ENCODE assay signal across 11 cellular contexts in genomic region chr12:59431266-59431665, GRCh38.
A peak's percentile ranks its signal among the peaks of the same experiment; 100 is the strongest.
DNase-seq lines count a peak whose midpoint lies in the region; ATAC-seq and TF ChIP-seq lines count a peak whose summit lies in the region.
"Had no signal": no experiment of that assay in that cellular context is flagged by ENCODE, and none has a peak within 500 bp of the region (broad histone marks: within the 10 kb centered on the region; RNA-seq: fewer than 3 reads in every experiment).

No MANE protein-coding gene starts in this region.

- DNase-seq in A673 (ENCODE audit: low spot score) (no peak), ELR (ENCODE audit: low read depth) (peak; percentile 28), RKO (ENCODE audit: low spot score) (peak; percentile 23), fibroblast of villous mesenchyme (ENCODE audit: low read depth) (no peak), glomerular visceral epithelial cell (ENCODE audit: extremely low spot score) (no peak)
- DNase-seq: activated T-cell treated with anti-CD3 and anti-CD28 coated beads, Interleukin-2, amount 50 U/mL, for 4 hours had no signal

- no peaks in the 10 kb centered on the region for H3K9me3 ChIP-seq in A673 (ENCODE audit: low read depth, low read length, poor library complexity, severe bottlenecking)

- no peak overlapping the region for H3K27ac ChIP-seq in A673 (ENCODE audit: low read depth, low read length, poor library complexity, severe bottlenecking)
- H3K27ac ChIP-seq: KMS-11 had no signal

- ATAC-seq in HG02623 (IDR thresholded peaks at IDR 0.05; ENCODE audit: unreplicated experiment) (no peak), HG02678 (IDR thresholded peaks at IDR 0.05; ENCODE audit: unreplicated experiment) (no peak), GM18502 (IDR thresholded peaks at IDR 0.05; ENCODE audit: poor library complexity, unreplicated experiment) (no peak)
- ATAC-seq: activated T-cell treated with anti-CD3 and anti-CD28 coated beads, Interleukin-2, amount 50 U/mL, for 4 hours; sciatic nerve had no signal

- H3K4me3 ChIP-seq in A673 (ENCODE audit: low read depth, low read length, poor library complexity, severe bottlenecking): no peak overlapping the region
- no peak overlapping the region for H3K4me3 ChIP-seq in fibroblast of villous mesenchyme (ENCODE audit: low read depth, low read length)

- no TSS peak for BruUV-seq in A673 (replicated peaks; lab: Mats Ljungman, UMichigan)

- peak; percentile 38; the same call in 1 of the 2 replicates for TF ChIP-seq CTCF in A673 (conservative IDR thresholded peaks at IDR 0.05; ENCODE audit: low read depth, low read length)
- peak; percentile 12 for TF ChIP-seq CTCF in fibroblast of villous mesenchyme (IDR thresholded peaks at IDR 0.05; ENCODE audit: insufficient read depth, low read depth, low read length)

- H3K36me3 ChIP-seq in A673 (ENCODE audit: insufficient read depth, low read length, poor library complexity, severe bottlenecking): no peaks in the 10 kb centered on the region

- CTCF ChIA-PET in A673 (lab: Charles Lee): no interaction called here

- H3K27me3 ChIP-seq in A673 (replicated peaks; ENCODE audit: insufficient read depth, low read depth, low read length, poor library complexity): no peaks in the 10 kb centered on the region

- intact Hi-C loops in A673 (cut with micrococcal nuclease; ENCODE audit: unreplicated experiment): no loop called here

- POLR2A ChIA-PET in A673 (lab: Charles Lee; ENCODE audit: low non-redundant PET): no interaction called here

- H3K4me1 ChIP-seq in A673 (ENCODE audit: insufficient read depth, low read length, poor library complexity, severe bottlenecking): no peaks in the 10 kb centered on the region

Comparison
In these comparisons a context has a peak if more than half of its experiments do, and no peak if none do; other contexts are left out.
1. DNase-seq: peak in ELR (single experiment) and RKO (single experiment); none in A673 (single experiment), fibroblast of villous mesenchyme (single experiment) and glomerular visceral epithelial cell (single experiment).